ENCODE assay signal across 1 cellular context in genomic region chr1:32005522-32005921, GRCh38.
TF ChIP-seq lines count a peak whose summit lies in the region.

No MANE protein-coding gene starts in this region.

TF ChIP-seq in K562, 482 proteins besides CTCF, POLR2A, EP300 and RAD21 (continued from another document):
- TF ChIP-seq CHD7 (IDR thresholded peaks at IDR 0.05; ENCODE audit: low read depth, low read length), result no peak
- TF ChIP-seq SRSF3 (IDR thresholded peaks at IDR 0.05; ENCODE audit: insufficient read depth, low read length), result no peak
TF ChIP-seq in K562: peak in this region for 6.
